In the genomic region with DNA sequence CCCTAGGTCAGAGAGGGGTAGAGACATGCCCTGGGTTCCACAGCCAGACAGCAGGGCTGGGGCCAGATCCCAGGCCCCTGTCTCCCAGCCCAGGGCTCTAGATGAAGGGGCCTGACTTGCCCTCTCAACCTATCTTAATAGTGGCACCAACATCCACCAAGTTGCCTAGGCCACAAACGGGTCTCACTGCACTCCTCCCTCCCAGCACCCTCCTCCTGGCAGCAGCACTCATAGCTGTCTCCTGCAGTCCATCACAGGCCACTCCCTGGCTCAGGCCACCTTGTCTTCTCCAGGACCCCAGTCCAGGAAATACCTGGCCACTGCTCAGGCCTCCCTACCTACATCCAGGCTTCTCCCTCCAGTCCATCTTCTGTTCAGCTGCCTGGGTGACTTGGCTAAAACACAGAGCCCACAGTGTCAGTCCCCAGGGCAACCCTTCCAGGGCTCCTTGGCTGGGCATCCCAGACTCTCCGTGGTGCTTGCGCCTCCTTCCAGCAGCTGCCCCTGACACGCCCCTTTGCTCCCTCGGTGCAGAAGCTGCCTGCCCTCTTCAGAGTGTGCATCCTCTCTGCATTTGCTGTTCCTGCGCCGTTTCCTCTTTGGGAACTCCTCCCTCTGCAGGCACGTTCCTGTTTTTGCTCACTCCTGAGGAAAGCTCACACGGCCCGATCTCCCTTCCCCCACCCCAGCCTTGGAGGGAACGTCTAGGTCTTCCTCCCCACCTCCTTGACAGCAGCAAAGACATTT, we compare ENCODE assay signal across 8 cellular contexts. TPM values are rescaled to one million over a fixed set of nuclear protein-coding genes. Genes with fewer than 3 reads are reported as not detected.
A peak's percentile ranks its signal among the peaks of the same experiment; 100 is the strongest.
DNase-seq lines count a peak whose midpoint lies in the region; ATAC-seq and TF ChIP-seq lines count a peak whose summit lies in the region.

No MANE protein-coding gene starts in this region.

- TF ChIP-seq CTCF in HL-60 (IDR thresholded peaks at IDR 0.05; ENCODE audit: insufficient read depth, low read length) (no peak), VCaP (conservative IDR thresholded peaks at IDR 0.05) (0 out of 2 replicates have a peak, but pooled peaks have one; percentile 8)

- ATAC-seq in left cardiac atrium, result peak; percentile 80 to 87
- ATAC-seq in GM21423 (IDR thresholded peaks at IDR 0.05; ENCODE audit: unreplicated experiment), result no peak
- no peak for ATAC-seq in HG03045 (IDR thresholded peaks at IDR 0.05; ENCODE audit: unreplicated experiment)
- no peak for ATAC-seq in GM18858 (IDR thresholded peaks at IDR 0.05; ENCODE audit: unreplicated experiment)

- H3K27ac ChIP-seq in HL-60 (replicated peaks) (peak overlapping the region; percentile 46), VCaP (peak overlapping the region; percentile 12; the same call in 1 of the 2 replicates), skin epidermis (peak overlapping the region in 19 of 21 experiments; percentile 14 to 95 (median 68))

- H3K4me3 ChIP-seq in HL-60 (replicated peaks; ENCODE audit: insufficient read depth, low read length) (no peak overlapping the region), skin epidermis (no peak overlapping the region)

- DNase-seq in HL-60 (ENCODE audit: low read depth in 1 of 2, low spot score in 1 of 2), result peak; percentile 68 to 89
- DNase-seq in left cardiac atrium, result peak; percentile 81
- DNase-seq in NCI-H1092 (lab: John Stamatoyannopoulos, UW), result no peak

- no peaks in the 10 kb centered on the region for H3K27me3 ChIP-seq in HL-60 (ENCODE audit: insufficient read depth, poor library complexity, severe bottlenecking)

- intact Hi-C loops in left cardiac atrium (cut with DNase I), result no loop called here

RNA-seq across cellular contexts. Expression of a gene that starts 40.5 kb away (rescaled TPM):
- total RNA-seq in left cardiac atrium, result 10 to 100 TPM; 43.8 to 88.2 TPM

Comparison
In these comparisons a context has a peak if more than half of its experiments do, and no peak if none do; other contexts are left out.
1. H3K27ac ChIP-seq: peak in every context shown above with its lines; median percentile 68 in skin epidermis; 46 in HL-60; 12 in VCaP.
2. ATAC-seq: peak in left cardiac atrium (2 of 2); none in GM21423 (single experiment), HG03045 (single experiment) and GM18858 (single experiment).